ENCODE assay signal across 1 cellular context in genomic region chr6:110543106-110543505, GRCh38.
TF ChIP-seq lines count a peak whose summit lies in the region.

No MANE protein-coding gene starts in this region.

TF ChIP-seq in WTC11, 78 proteins besides CTCF, POLR2A, EP300 and RAD21 (continued from another document):
- TF ChIP-seq IRF2 (CRISPR knock-in tag; IDR thresholded peaks at IDR 0.05; ENCODE audit: borderline replicate concordance, low read depth) (no peak), NR1H2 (CRISPR knock-in tag; IDR thresholded peaks at IDR 0.05) (no peak)
